10 cellular contexts compared by ENCODE assay signal in the genomic region with DNA sequence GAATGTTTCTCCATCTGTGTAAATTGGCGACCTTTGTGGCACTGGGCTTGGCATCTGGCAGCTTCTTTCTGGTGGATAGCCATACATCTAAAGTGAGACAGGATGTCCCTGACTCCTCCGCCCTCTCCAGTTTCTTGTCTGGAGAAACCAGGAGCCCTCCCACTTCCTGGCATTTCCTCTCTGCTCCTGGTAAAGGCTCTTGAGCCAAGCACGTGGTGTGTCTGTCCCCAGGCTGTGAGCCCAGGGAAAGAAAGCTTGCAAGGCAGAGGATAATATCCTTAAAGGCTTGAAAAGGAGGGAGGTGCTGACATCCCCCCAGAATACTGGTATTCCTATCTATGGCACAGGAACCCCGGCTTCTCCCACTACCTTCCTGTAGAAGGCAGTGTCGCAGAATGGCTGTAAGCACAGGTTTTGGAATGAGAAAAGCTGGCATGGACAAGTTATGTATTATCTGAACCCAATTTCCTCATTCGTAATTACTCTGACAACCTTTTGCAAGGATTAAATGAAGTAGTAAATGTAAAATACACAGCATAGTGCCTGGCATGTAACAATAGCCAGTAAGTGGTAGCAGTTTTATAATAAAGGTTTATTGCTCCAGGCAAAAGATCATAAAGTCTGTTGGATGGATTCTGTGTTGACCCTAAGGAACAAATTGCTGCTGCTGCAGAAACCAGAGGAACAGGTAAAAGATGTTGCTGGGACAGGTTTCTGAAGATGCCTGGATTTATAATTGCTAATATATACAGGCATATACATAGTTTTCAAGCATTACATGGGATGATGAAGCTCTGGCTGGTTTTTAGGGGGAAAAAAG. TPM values are rescaled to one million over a fixed set of nuclear protein-coding genes. Genes with fewer than 3 reads are reported as not detected.
DNase-seq lines count a peak whose midpoint lies in the region; ATAC-seq and TF ChIP-seq lines count a peak whose summit lies in the region.
"Had no signal": no experiment of that assay in that cellular context is flagged by ENCODE, and none has a peak within 500 bp of the region (broad histone marks: within the 10 kb centered on the region; RNA-seq: fewer than 3 reads in every experiment).

No MANE protein-coding gene starts in this region.

- CTCF ChIA-PET in CD4-positive, alpha-beta T cell (lab: Charles Lee) = no interaction called here

- TF ChIP-seq CTCF in heart left ventricle (IDR thresholded peaks at IDR 0.05) = peak in 2 of 12 donors; percentile 11 to 21
- TF ChIP-seq CTCF in CD4-positive, alpha-beta T cell (IDR thresholded peaks at IDR 0.05) = no peak

- peaks cover 12 to 48% (median 33%) of the 10 kb centered on the region in 12 donors for H3K4me1 ChIP-seq in heart left ventricle

- DNase-seq in EH (ENCODE audit: low read depth) (peak; percentile 75), amniotic epithelial cell (ENCODE audit: low read depth) (peak; percentile 54), heart left ventricle (peak in 4 of 5 donors; percentile 58 to 84 (median 62)), renal cortical epithelial cell (ENCODE audit: low read depth) (peak; percentile 32), NCI-H2107 (lab: John Stamatoyannopoulos, UW) (no peak)
- no peak for DNase-seq in CD4-positive, alpha-beta T cell
- no peak for DNase-seq in effector CD4-positive, alpha-beta T cell
- DNase-seq: DND-41, NCI-H1092 had no signal

- no peaks in the 10 kb centered on the region for H3K27me3 Mint-ChIP-seq in CD4-positive, alpha-beta T cell

- no peaks in the 10 kb centered on the region for H3K27me3 ChIP-seq in heart left ventricle
- H3K27me3 ChIP-seq in CD4-positive, alpha-beta T cell (ENCODE audit: control insufficient read depth, insufficient read depth, low read length) = no peaks in the 10 kb centered on the region

- intact Hi-C loops in heart left ventricle (cut with DNase I) = loop anchor here in 1 of 10 donors (2.0 kb wide), 1 partner anchor 27 kb away; no protein-coding TSS in a partner anchor
- intact Hi-C loops in CD4-positive, alpha-beta T cell (cut with DNase I, micrococcal nuclease) = no loop called here

- H3K36me3 Mint-ChIP-seq in CD4-positive, alpha-beta T cell (ENCODE audit: low read depth) = no peaks in the 10 kb centered on the region

- 24 to 45% (median 31%) methylated on average over 6 of the region's 6 CpGs for WGBS in heart left ventricle, 4 donors

- H3K4me3 ChIP-seq in heart left ventricle = no peak overlapping the region

- H3K27ac ChIP-seq in heart left ventricle = peak overlapping the region; percentile 67 to 86 (median 76)
- no peak overlapping the region for H3K27ac ChIP-seq in CD4-positive, alpha-beta T cell (ENCODE audit: low read depth, low read length)

- H3K27ac Mint-ChIP-seq in CD4-positive, alpha-beta T cell = no peak overlapping the region

- no peaks in the 10 kb centered on the region for H3K9me3 ChIP-seq in heart left ventricle
- no peaks in the 10 kb centered on the region for H3K9me3 ChIP-seq in CD4-positive, alpha-beta T cell (ENCODE audit: control insufficient read depth, low read length)

- no peak overlapping the region for H3K4me3 Mint-ChIP-seq in CD4-positive, alpha-beta T cell

- ATAC-seq in heart left ventricle (peak; percentile 80 to 87 (median 81)), HG03159 (IDR thresholded peaks at IDR 0.05; ENCODE audit: unreplicated experiment) (no peak)
- ATAC-seq in CD4-positive, alpha-beta T cell (ENCODE audit: poor library complexity) = no peak

- H3K9me3 Mint-ChIP-seq in CD4-positive, alpha-beta T cell = no peaks in the 10 kb centered on the region

- no peak for TF ChIP-seq POLR2A in heart left ventricle (IDR thresholded peaks at IDR 0.05)

- H3K36me3 ChIP-seq in heart left ventricle = no peaks in the 10 kb centered on the region

- no peaks in the 10 kb centered on the region for H3K4me1 Mint-ChIP-seq in CD4-positive, alpha-beta T cell (ENCODE audit: low read depth)

- POLR2A ChIA-PET in CD4-positive, alpha-beta T cell (lab: Charles Lee) = no interaction called here

RNA-seq across cellular contexts. Expression of gene ACSL5, which starts 11.8 kb away (rescaled TPM):
- total RNA-seq in heart left ventricle (10 to 100 TPM in 3 of 9 donors, 1 to 10 TPM in 6; 4.6 to 23.8 (median 7.0) TPM), renal cortical epithelial cell (5.8 and 11.8 TPM in 2 replicates)
- polyA plus RNA-seq in heart left ventricle = 1 to 10 TPM; 4.0 to 7.6 TPM
- 10 to 100 TPM; 11.4 to 14.1 TPM for total RNA-seq in CD4-positive, alpha-beta T cell

Comparison
In these comparisons a context has a peak if more than half of its experiments do, and no peak if none do; other contexts are left out.
1. DNase-seq: peak in EH (single experiment), amniotic epithelial cell (single experiment), heart left ventricle (4 of 5) and renal cortical epithelial cell (single experiment); none in CD4-positive, alpha-beta T cell (0 of 10), effector CD4-positive, alpha-beta T cell (single experiment) and NCI-H2107 (single experiment).
2. ATAC-seq: peak in heart left ventricle (4 of 4); none in CD4-positive, alpha-beta T cell (single experiment) and HG03159 (single experiment).